10 cellular contexts compared by ENCODE assay signal in the genomic region with DNA sequence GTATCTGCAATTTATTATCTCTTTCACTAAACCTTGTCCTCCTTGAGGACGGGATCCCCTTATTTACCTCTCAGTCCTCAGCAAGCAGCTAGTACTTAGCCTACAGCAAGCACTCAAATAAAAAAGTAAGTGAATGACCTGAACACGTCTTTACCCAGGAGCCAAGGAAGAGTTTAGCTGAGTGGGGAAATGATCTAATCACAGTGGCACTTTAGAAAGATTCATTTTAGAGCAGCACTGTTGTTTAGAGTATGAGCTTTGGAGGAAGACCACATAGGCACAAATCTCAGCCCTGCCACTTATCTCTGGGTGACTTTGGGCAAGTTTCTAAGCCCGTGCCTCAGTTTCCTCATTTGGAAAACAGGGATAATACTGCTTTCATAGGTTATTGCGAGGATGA. TPM values are rescaled to one million over a fixed set of nuclear protein-coding genes. Genes with fewer than 3 reads are reported as not detected.
DNase-seq lines count a peak whose midpoint lies in the region; ATAC-seq, FAIRE-seq and TF ChIP-seq lines count a peak whose summit lies in the region.
"Had no signal": no experiment of that assay in that cellular context is flagged by ENCODE, and none has a peak within 500 bp of the region (broad histone marks: within the 10 kb centered on the region; RNA-seq: fewer than 3 reads in every experiment).

No MANE protein-coding gene starts in this region.

- no peaks in the 10 kb centered on the region for H3K9me1 ChIP-seq in K562 (ENCODE audit: control insufficient read depth, insufficient read depth, low read length)

- H3K4me2 ChIP-seq in KMS-11: peak overlapping the region; percentile 93; the same call in 1 of the 2 replicates
- H3K4me2 ChIP-seq in K562 (ENCODE audit: insufficient read depth, low read length): peak overlapping the region; percentile 18; the same call in 1 of the 2 replicates

- peaks cover 49% of the 10 kb centered on the region for H3K4me1 Mint-ChIP-seq in Calu3 (ENCODE audit: low read depth, unreplicated experiment)
- peaks cover 35 to 58% (median 58%) of the 10 kb centered on the region in 4 donors for H3K4me1 Mint-ChIP-seq in naive thymus-derived CD8-positive, alpha-beta T cell

- TF ChIP-seq RAD21 in K562 (CRISPR knock-in tag; conservative IDR thresholded peaks at IDR 0.05 in 1 of 2, IDR thresholded peaks at IDR 0.05 in 1 of 2): no peak

- H3K36me3 ChIP-seq in KMS-11 (ENCODE audit: insufficient read depth) (no peaks in the 10 kb centered on the region), K562 (ENCODE audit: control insufficient read depth, insufficient read depth, low read length) (0 out of 3 replicates have a peak, but pooled peaks cover 3% of the 10 kb centered on the region), uterus (no peaks in the 10 kb centered on the region)

- H3K9ac ChIP-seq in KMS-11 (no peak overlapping the region), K562 (ENCODE audit: insufficient read depth in 1 of 2, low read depth in 2 of 2, low read length in 2 of 2) (no peak overlapping the region)

- POLR2A ChIA-PET in K562 (lab: Yijun Ruan, JAX): interaction anchor here (0.5 kb wide), 2 partner anchors 246 to 1037 kb away, joined by 3 read pairs; no protein-coding TSS in a partner anchor
- POLR2A ChIA-PET in naive thymus-derived CD8-positive, alpha-beta T cell (lab: Charles Lee): interaction anchor here (0.7 kb wide), 1 partner anchor 151 kb away, joined by 3 read pairs; no protein-coding TSS in a partner anchor

- H3K27me3 ChIP-seq in KMS-11 (ENCODE audit: insufficient read depth, low read depth): no peaks in the 10 kb centered on the region
- no peaks in the 10 kb centered on the region for H3K27me3 ChIP-seq in K562 (ENCODE audit: control insufficient read depth in 2 of 2, insufficient read depth in 2 of 2, low read length in 2 of 2)
- no peaks in the 10 kb centered on the region for H3K27me3 ChIP-seq in uterus

- ATAC-seq in K562: no peak
- no peak for ATAC-seq in naive thymus-derived CD8-positive, alpha-beta T cell
- ATAC-seq in GM18909 (IDR thresholded peaks at IDR 0.05; ENCODE audit: poor library complexity, unreplicated experiment): no peak
- ATAC-seq in HG03108 (IDR thresholded peaks at IDR 0.05; ENCODE audit: unreplicated experiment): no peak

- H4K20me1 ChIP-seq in KMS-11 (ENCODE audit: insufficient read depth) (peaks cover 10% of the 10 kb centered on the region; the same call in 1 of the 2 replicates), K562 (replicated peaks; ENCODE audit: control insufficient read depth, insufficient read depth, low read length) (no peaks in the 10 kb centered on the region)

- H3K4me3 ChIP-seq in KMS-11 (IDR thresholded peaks at IDR 0.05; ENCODE audit: insufficient read depth, low read depth, low read length) (no peak overlapping the region), K562 (peak overlapping the region; percentile 18; the same call in 1 of the 2 replicates), uterus (no peak overlapping the region)

- BruUV-seq in Calu3 (replicated peaks; lab: Mats Ljungman, UMichigan): no TSS peak
- BruUV-seq in K562 (replicated peaks; lab: Mats Ljungman, UMichigan): no TSS peak

- FAIRE-seq in K562 (lab: Jason Lieb, UNC): no peak

- TF ChIP-seq EP300 in K562 (IDR thresholded peaks at IDR 0.05; ENCODE audit: low read length): no peak

- H3K79me2 ChIP-seq in KMS-11 (ENCODE audit: insufficient read depth, low read depth): peaks cover 62% of the 10 kb centered on the region
- H3K79me2 ChIP-seq in K562 (ENCODE audit: control insufficient read depth, insufficient read depth, low read length): peaks cover 52% of the 10 kb centered on the region

- DNase-seq in Calu3 (no peak), K562 (ENCODE audit: extremely low read depth in 1 of 4, low spot score in 3 of 4) (no peak), uterus (no peak), germinal center (ENCODE audit: low spot score) (no peak)
- DNase-seq in naive thymus-derived CD8-positive, alpha-beta T cell: no peak
- DNase-seq: activated effector memory CD4-positive, alpha-beta T cell treated with Interleukin-2 at 50 U/mL for 16 hours; NCI-H526 treated with DMSO at 0.1 percent for 48 hours had no signal

- no peaks in the 10 kb centered on the region for H3K27me3 Mint-ChIP-seq in Calu3 (ENCODE audit: unreplicated experiment)
- H3K27me3 Mint-ChIP-seq in naive thymus-derived CD8-positive, alpha-beta T cell: no peaks in the 10 kb centered on the region

- H2AFZ ChIP-seq in KMS-11 (ENCODE audit: low read depth) (no peak overlapping the region), K562 (ENCODE audit: low read depth, low read length) (no peak overlapping the region)

- H3K4me3 Mint-ChIP-seq in Calu3 (ENCODE audit: low read depth, unreplicated experiment): peak overlapping the region; percentile 73
- H3K4me3 Mint-ChIP-seq in naive thymus-derived CD8-positive, alpha-beta T cell: peak overlapping the region; percentile 36 to 92 (median 82)

- TF ChIP-seq POLR2A in K562 (conservative IDR thresholded peaks at IDR 0.05): no peak
- TF ChIP-seq POLR2A in uterus (IDR thresholded peaks at IDR 0.05): no peak

- 15% methylated on average over 4 of the region's 4 CpGs for WGBS in K562 (ENCODE audit: insufficient coverage, low coverage, missing lambda C conversion rate)

- CTCF ChIA-PET in Calu3 (lab: Charles Lee): interaction anchor here (0.6 to 1.0 kb wide), 3 partner anchors 17 to 133 kb away, joined by 3 to 5 read pairs (median 4); no protein-coding TSS in a partner anchor
- CTCF ChIA-PET in K562 (lab: Yijun Ruan, JAX; ENCODE audit: low intra/inter-chr PET ratio): no interaction called here

- H3K27ac Mint-ChIP-seq in Calu3 (ENCODE audit: unreplicated experiment): peak overlapping the region; percentile 79
- peak overlapping the region in 4 of 10 donors; percentile 0 to 74 (median 34) for H3K27ac Mint-ChIP-seq in naive thymus-derived CD8-positive, alpha-beta T cell

- in situ Hi-C loops in K562 (cut with MboI): no loop called here

- intact Hi-C loops in Calu3 (cut with micrococcal nuclease; ENCODE audit: unreplicated experiment) (loop anchor here (5.0 kb wide), 1 partner anchor 138 kb away; a partner anchor contains a TSS), K562 (cut with micrococcal nuclease) (no loop called here), uterus (cut with DNase I; ENCODE audit: low total_unique reads) (no loop called here)

- H3K4me1 ChIP-seq in KMS-11 (ENCODE audit: low read depth, poor library complexity, severe bottlenecking): peaks cover 44% of the 10 kb centered on the region
- H3K4me1 ChIP-seq in K562 (replicated peaks in 1 of 2; ENCODE audit: control insufficient read depth in 2 of 2, insufficient read depth in 2 of 2, low read length in 2 of 2): peaks cover 0 to 5% of the 10 kb centered on the region in 2 experiments; a peak in 2 of 5 replicates
- H3K4me1 ChIP-seq in uterus: no peaks in the 10 kb centered on the region

- no peak overlapping the region for H3K27ac ChIP-seq in KMS-11
- no peak overlapping the region for H3K27ac ChIP-seq in K562 (ENCODE audit: extremely low read depth, low read depth, low read length)
- no peak overlapping the region for H3K27ac ChIP-seq in uterus

- TF ChIP-seq CTCF in Calu3 (IDR thresholded peaks at IDR 0.05; ENCODE audit: unreplicated experiment) (no peak), KMS-11 (conservative IDR thresholded peaks at IDR 0.05; ENCODE audit: low read depth, low read length) (no peak), K562 (IDR thresholded peaks at IDR 0.05 in 2 of 3, conservative IDR thresholded peaks at IDR 0.05 in 1 of 3; ENCODE audit: insufficient read depth in 2 of 3, low read depth in 1 of 3, low read length in 3 of 3) (no peak), uterus (IDR thresholded peaks at IDR 0.05) (no peak)

- no peaks in the 10 kb centered on the region for H3K9me3 Mint-ChIP-seq in Calu3 (ENCODE audit: low read depth, unreplicated experiment)
- no peaks in the 10 kb centered on the region for H3K9me3 Mint-ChIP-seq in naive thymus-derived CD8-positive, alpha-beta T cell

- H3K9me3 ChIP-seq in K562 (replicated peaks; ENCODE audit: control insufficient read depth, insufficient read depth, low read depth, low read length) (no peaks in the 10 kb centered on the region), uterus (no peaks in the 10 kb centered on the region)

- H3K36me3 Mint-ChIP-seq in Calu3 (ENCODE audit: insufficient read depth, unreplicated experiment): peaks cover 28% of the 10 kb centered on the region
- H3K36me3 Mint-ChIP-seq in naive thymus-derived CD8-positive, alpha-beta T cell: peaks cover 0 to 41% (median 5%) of the 10 kb centered on the region in 3 donors

TF ChIP-seq in K562, 482 proteins besides CTCF, POLR2A, EP300 and RAD21 (continues in another document):
- TF ChIP-seq HNRNPH1 (optimal IDR thresholded peaks at IDR 0.05; ENCODE audit: low read depth, low read length): no peak

RNA-seq across cellular contexts. Expression of a gene that starts 2.7 kb away (rescaled TPM):
- total RNA-seq in Calu3 (2022) (23.7 and 29.2 TPM in 2 replicates), K562 (2014; rRNA removed) (5.5 and 7.6 TPM in 2 replicates), K562 (2014; rRNA removed; fragmentation: Illumina TruSeq; extraction: Trizol) (0.83 and 1.5 TPM in 2 replicates), K562 (2015; rRNA removed; fragmentation: Illumina TruSeq; extraction: Trizol) (2.6 and 3.0 TPM in 2 replicates), K562 (2021) (6.1 and 6.7 TPM in 2 replicates), uterus (10 to 100 TPM in 3 of 4 donors, 1 to 10 TPM in 1; 2.6 to 19.4 (median 10.7) TPM)
- 4.4 and 6.0 TPM in 2 replicates for total RNA-seq in K562 (2011; cell fraction: chromatin; rRNA removed; ENCODE audit: low replicate concordance)
- 5.7 and 7.2 TPM in 2 replicates for total RNA-seq in K562 (2011; cell fraction: nucleolus; rRNA removed)
- total RNA-seq in K562 (2011; cell fraction: nucleoplasm; rRNA removed): 5.0 TPM in 2 replicates
- polyA plus RNA-seq in K562 (2011; rRNA removed) (2.1 and 2.2 TPM in 2 replicates), K562 (2014; fragmentation: Illumina TruSeq; extraction: Trizol) (1.8 and 2.1 TPM in 2 replicates), K562 (2014; fragmentation: Nextera tagmentation; extraction: Ambion mirVana) (under 1 TPM; 0.21 to 0.34 TPM), K562 (2014; rRNA removed) (6.3 and 6.5 TPM in 2 replicates)
- 1.9 and 7.5 TPM in 2 replicates for polyA plus RNA-seq in K562 (2011; cell fraction: cytosol; rRNA removed)
- 5.7 and 11.3 TPM in 2 replicates for polyA plus RNA-seq in K562 (2011; cell fraction: nucleus; rRNA removed)
- 2.8 and 4.5 TPM in 2 replicates for polyA plus RNA-seq in K562 (2012)
- polyA minus RNA-seq in K562 (2011; rRNA and poly(A)+ RNA removed): 2.2 and 3.4 TPM in 2 replicates
- 2.8 and 4.6 TPM in 2 replicates for polyA minus RNA-seq in K562 (2011; cell fraction: cytosol; rRNA and poly(A)+ RNA removed)
- 8.2 and 12.9 TPM in 2 replicates for polyA minus RNA-seq in K562 (2011; cell fraction: nucleus; rRNA and poly(A)+ RNA removed)
- 10 to 100 TPM; 21.3 to 25.6 TPM for total RNA-seq in naive thymus-derived CD8-positive, alpha-beta T cell
- 1 to 10 TPM; 6.9 to 8.1 (median 7.2) TPM for polyA plus RNA-seq in naive thymus-derived CD8-positive, alpha-beta T cell
